In the genomic region with DNA sequence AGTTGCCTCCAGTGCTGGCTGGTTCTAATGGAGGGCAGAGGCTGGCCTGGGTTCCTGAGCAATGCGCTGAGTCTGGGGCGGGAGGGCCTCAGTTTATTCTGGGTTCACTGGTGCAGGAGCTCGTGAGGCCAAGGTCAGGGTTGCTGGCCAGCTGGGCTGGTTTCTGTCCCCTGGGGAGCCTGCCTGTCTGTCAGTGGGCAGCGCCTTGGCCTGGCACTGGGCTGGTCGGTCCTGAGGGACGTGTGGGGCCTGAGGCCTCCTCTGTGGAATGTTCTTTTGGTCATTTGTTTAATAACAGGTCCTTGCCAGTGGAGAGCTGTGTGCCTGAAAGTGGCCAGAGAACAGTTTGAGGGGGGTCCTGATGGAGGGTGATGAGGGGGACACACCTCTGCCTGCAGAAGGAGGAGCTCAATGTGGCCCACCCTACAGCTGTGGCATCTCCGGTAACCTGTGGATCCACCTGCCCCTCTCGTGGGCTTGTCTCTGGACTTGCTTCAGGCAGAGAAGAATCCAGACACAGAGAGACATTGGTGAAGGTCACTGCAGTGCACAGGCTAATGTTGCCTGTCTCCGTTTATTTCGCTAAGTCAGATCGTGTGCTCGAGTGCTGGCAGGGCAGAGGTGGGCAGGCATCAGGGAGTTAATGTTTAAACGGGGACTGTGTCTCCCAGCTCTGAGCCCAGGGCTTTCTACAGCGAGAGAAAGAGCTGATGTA, we compare ENCODE assay signal across 9 cellular contexts. TPM values are rescaled to one million over a fixed set of nuclear protein-coding genes. Genes with fewer than 3 reads are reported as not detected.
DNase-seq lines count a peak whose midpoint lies in the region; ATAC-seq and TF ChIP-seq lines count a peak whose summit lies in the region.
"Had no signal": no experiment of that assay in that cellular context is flagged by ENCODE, and none has a peak within 500 bp of the region (broad histone marks: within the 10 kb centered on the region; RNA-seq: fewer than 3 reads in every experiment).

No MANE protein-coding gene starts in this region.

- TF ChIP-seq EP300 in suprapubic skin (IDR thresholded peaks at IDR 0.05): no peak

- peaks cover 11% of the 10 kb centered on the region for H3K4me1 Mint-ChIP-seq in mesothelial cell of epicardium

- peaks cover 22% of the 10 kb centered on the region for H3K4me1 ChIP-seq in suprapubic skin

- H3K27me3 Mint-ChIP-seq in mesothelial cell of epicardium (ENCODE audit: low read depth): no peaks in the 10 kb centered on the region

- H3K36me3 Mint-ChIP-seq in mesothelial cell of epicardium: peaks cover 12% of the 10 kb centered on the region

- H3K4me3 ChIP-seq in dorsolateral prefrontal cortex: peak overlapping the region in 12 of 59 donors; percentile 10 to 45 (median 20)
- H3K4me3 ChIP-seq in suprapubic skin: no peak overlapping the region

- peak overlapping the region; percentile 83 for H3K27ac Mint-ChIP-seq in mesothelial cell of epicardium
- H3K27ac Mint-ChIP-seq: activated T-cell treated with anti-CD3 and anti-CD28 coated beads, Interleukin-2, amount 50 U/mL, for 72 hours had no signal

- no peaks in the 10 kb centered on the region for H3K27me3 ChIP-seq in dorsolateral prefrontal cortex
- no peaks in the 10 kb centered on the region for H3K27me3 ChIP-seq in suprapubic skin

- no peak for ATAC-seq in HG02678 (IDR thresholded peaks at IDR 0.05; ENCODE audit: unreplicated experiment)
- ATAC-seq: activated T-cell treated with anti-CD3 and anti-CD28 coated beads, Interleukin-2, amount 50 U/mL, for 72 hours had no signal

- peaks cover 50% of the 10 kb centered on the region for H3K36me3 ChIP-seq in suprapubic skin

- H3K4me3 Mint-ChIP-seq in mesothelial cell of epicardium: no peak overlapping the region
- H3K4me3 Mint-ChIP-seq: activated T-cell treated with anti-CD3 and anti-CD28 coated beads, Interleukin-2, amount 50 U/mL, for 72 hours had no signal

- H3K27ac ChIP-seq in dorsolateral prefrontal cortex (peak overlapping the region; percentile 74 to 99 (median 93)), suprapubic skin (peak overlapping the region; percentile 31)

- peaks cover 8% of the 10 kb centered on the region for H3K9me3 Mint-ChIP-seq in mesothelial cell of epicardium

- intact Hi-C loops in dorsolateral prefrontal cortex (cut with DNase I): loop anchor here (2.0 to 10.0 kb wide), 3 partner anchors 32 to 340 kb away; a partner anchor contains a TSS

- no peak for TF ChIP-seq POLR2A in suprapubic skin (IDR thresholded peaks at IDR 0.05)

- TF ChIP-seq CTCF in dorsolateral prefrontal cortex (IDR thresholded peaks at IDR 0.05 in 54 of 56, conservative IDR thresholded peaks at IDR 0.05 in 2 of 56; ENCODE audit: low read depth in 1 of 56, partially characterized antibody in 56 of 56) (no peak), mesothelial cell of epicardium (IDR thresholded peaks at IDR 0.05; ENCODE audit: unreplicated experiment) (no peak), suprapubic skin (IDR thresholded peaks at IDR 0.05) (no peak)

- 64% methylated on average over 11 of the region's 14 CpGs for WGBS in suprapubic skin

- H3K9me3 ChIP-seq in suprapubic skin: no peaks in the 10 kb centered on the region

- DNase-seq in NCI-H1092 (lab: John Stamatoyannopoulos, UW): peak; percentile 56
- DNase-seq in dorsolateral prefrontal cortex: no peak
- DNase-seq in mesothelial cell of epicardium (ENCODE audit: low spot score in 2 of 2, unreplicated experiment in 2 of 2): peak in 1 of 2 experiments; percentile 17
- peak in 1 of 2 donors; percentile 70 for DNase-seq in suprapubic skin (ENCODE audit: low spot score in 2 of 2)
- no peak for DNase-seq in NOMO-1 (lab: John Stamatoyannopoulos, UW; ENCODE audit: unreplicated experiment in 2 of 2)
- no peak for DNase-seq in NCI-H446 treated with DMSO at 0.1 percent for 48 hours (lab: John Stamatoyannopoulos, UW)
- DNase-seq: activated T-cell treated with anti-CD3 and anti-CD28 coated beads, Interleukin-2, amount 50 U/mL, for 72 hours; NCI-H187 had no signal

RNA-seq across cellular contexts. Expression of a gene that starts 34.6 kb away (rescaled TPM):
- total RNA-seq in dorsolateral prefrontal cortex (10 to 100 TPM; 27.2 to 59.8 (median 44.7) TPM), mesothelial cell of epicardium (17.7 to 22.7 TPM (median 19.9 TPM) in 3 replicates), suprapubic skin (100 to 1,000 TPM in 1 of 4 donors, 10 to 100 TPM in 3; 41.9 to 113 (median 59.8) TPM)
